Comparison of ENCODE assay signal across 1 cellular context in genomic region chr2:241298554-241299165, GRCh38.
TF ChIP-seq lines count a peak whose summit lies in the region.

No MANE protein-coding gene starts in this region.

TF ChIP-seq in HepG2, 621 proteins besides CTCF, POLR2A, EP300 and RAD21:
- TF ChIP-seq TFAP4 (IDR thresholded peaks at IDR 0.05; ENCODE audit: borderline replicate concordance, low read depth): no peak
- TF ChIP-seq POGZ (CRISPR knock-in tag; IDR thresholded peaks at IDR 0.05): no peak
- TF ChIP-seq NFE2L1 (CRISPR knock-in tag; IDR thresholded peaks at IDR 0.05; ENCODE audit: borderline replicate concordance): no peak
